ENCODE assay signal across 13 cellular contexts in genomic region chr2:67311536-67311935, GRCh38.
A peak's percentile ranks its signal among the peaks of the same experiment; 100 is the strongest.
DNase-seq lines count a peak whose midpoint lies in the region; ATAC-seq, FAIRE-seq and TF ChIP-seq lines count a peak whose summit lies in the region.
"Had no signal": no experiment of that assay in that cellular context is flagged by ENCODE, and none has a peak within 500 bp of the region (broad histone marks: within the 10 kb centered on the region; RNA-seq: fewer than 3 reads in every experiment).

No MANE protein-coding gene starts in this region.

- no peak for FAIRE-seq in bronchial epithelial cell (lab: Jason Lieb, UNC)

- DNase-seq in EH (ENCODE audit: low read depth) (peak; percentile 93), NCI-H2227 (lab: John Stamatoyannopoulos, UW; ENCODE audit: unreplicated experiment) (peak; percentile 65), bronchial epithelial cell (ENCODE audit: low read depth) (peak; percentile 85), non-pigmented ciliary epithelial cell (ENCODE audit: low read depth) (peak; percentile 47), left ventricle myocardium inferior (no peak)
- no peak for DNase-seq in stimulated activated CD4-positive, alpha-beta T cell treated with anti-CD3 and anti-CD28 coated beads, Interleukin-4, amount 100 ng/mL, for 4 hours
- DNase-seq: activated T-cell treated with anti-CD3 and anti-CD28 coated beads, Interleukin-2, amount 50 U/mL, for 48 hours; endodermal cell had no signal

- intact Hi-C loops in left ventricle myocardium inferior (cut with micrococcal nuclease), result no loop called here

- H3K27ac ChIP-seq in left ventricle myocardium inferior (replicated peaks), result no peak overlapping the region
- H3K27ac ChIP-seq: prostate gland, SK-N-MC had no signal

- H3K9me3 ChIP-seq in left ventricle myocardium inferior (replicated peaks), result no peaks in the 10 kb centered on the region
- H3K9me3 ChIP-seq: prostate gland had no signal

- TF ChIP-seq CTCF in bronchial epithelial cell (IDR thresholded peaks at IDR 0.05; ENCODE audit: insufficient read depth, low read length, severe bottlenecking) (no peak), left ventricle myocardium inferior (IDR thresholded peaks at IDR 0.05; ENCODE audit: borderline replicate concordance) (no peak)

- no peaks in the 10 kb centered on the region for H3K4me1 ChIP-seq in left ventricle myocardium inferior
- H3K4me1 ChIP-seq: prostate gland had no signal

- no peaks in the 10 kb centered on the region for H3K27me3 ChIP-seq in bronchial epithelial cell (ENCODE audit: control insufficient read depth, insufficient read depth, low read length)
- H3K27me3 ChIP-seq in left ventricle myocardium inferior (ENCODE audit: low read depth), result no peaks in the 10 kb centered on the region

- ATAC-seq in HG03196 (IDR thresholded peaks at IDR 0.05; ENCODE audit: unreplicated experiment), result no peak
- no peak for ATAC-seq in GM21825 (IDR thresholded peaks at IDR 0.05; ENCODE audit: unreplicated experiment)
- ATAC-seq: activated CD4-positive, CD25-positive, alpha-beta regulatory T cell treated with anti-CD3 and anti-CD28 coated beads, Interleukin-2, amount 50 U/mL, for 24 hours had no signal

- H3K36me3 ChIP-seq in bronchial epithelial cell (ENCODE audit: control insufficient read depth, insufficient read depth, low read length), result no peaks in the 10 kb centered on the region
- no peaks in the 10 kb centered on the region for H3K36me3 ChIP-seq in left ventricle myocardium inferior
- H3K36me3 ChIP-seq: prostate gland had no signal

- H3K4me3 ChIP-seq in bronchial epithelial cell (ENCODE audit: low read depth, low read length), result no peak overlapping the region
- H3K4me3 ChIP-seq in left ventricle myocardium inferior, result no peak overlapping the region
- H3K4me3 ChIP-seq: prostate gland, SK-N-MC had no signal

Comparison
In these comparisons a context has a peak if more than half of its experiments do, and no peak if none do; other contexts are left out.
1. DNase-seq: peak in EH (single experiment), NCI-H2227 (single experiment), bronchial epithelial cell (single experiment) and non-pigmented ciliary epithelial cell (single experiment); none in stimulated activated CD4-positive, alpha-beta T cell treated with anti-CD3 and anti-CD28 coated beads, Interleukin-4, amount 100 ng/mL, for 4 hours (0 of 2) and left ventricle myocardium inferior (single experiment).